ENCODE assay signal across 2 cellular contexts in genomic region chr2:239936838-239937581, GRCh38.
TF ChIP-seq lines count a peak whose summit lies in the region.

No MANE protein-coding gene starts in this region.

TF ChIP-seq in A549, 52 proteins besides CTCF, POLR2A, EP300 and RAD21:
- TF ChIP-seq CEBPB (IDR thresholded peaks at IDR 0.05) (peak; percentile 42 to 56; a peak in 2 of 4 replicates), ZNF302 (CRISPR knock-in tag; IDR thresholded peaks at IDR 0.05) (no peak)

TF ChIP-seq in H1, 55 proteins besides CTCF, POLR2A, EP300 and RAD21:
- peak; percentile 55; the same call in 1 of the 2 replicates for TF ChIP-seq CEBPB (IDR thresholded peaks at IDR 0.05; ENCODE audit: low read depth, low read length)
- no peak for TF ChIP-seq JUND (IDR thresholded peaks at IDR 0.05; ENCODE audit: low read length)
